Comparison of ENCODE assay signal across 8 cellular contexts in genomic region chr12:6141048-6141447, GRCh38. TPM values are rescaled to one million over a fixed set of nuclear protein-coding genes. Genes with fewer than 3 reads are reported as not detected.
A peak's percentile ranks its signal among the peaks of the same experiment; 100 is the strongest.
DNase-seq lines count a peak whose midpoint lies in the region; ATAC-seq, FAIRE-seq and TF ChIP-seq lines count a peak whose summit lies in the region.

No MANE protein-coding gene starts in this region.

- CTCF ChIA-PET in activated CD4-positive, alpha-beta memory T cell treated with anti-CD3 and anti-CD28 coated beads for 36 hours (lab: Charles Lee): interaction anchor here (1.1 to 1.4 kb wide), 3 partner anchors 22 to 138 kb away, joined by 3 to 5 read pairs (median 3); no protein-coding TSS in a partner anchor

- no peak overlapping the region for H3K4me3 Mint-ChIP-seq in activated CD4-positive, alpha-beta memory T cell treated with anti-CD3 and anti-CD28 coated beads for 36 hours

- H3K27ac Mint-ChIP-seq in activated CD4-positive, alpha-beta memory T cell treated with anti-CD3 and anti-CD28 coated beads for 36 hours: peak overlapping the region; percentile 81

- no peaks in the 10 kb centered on the region for H3K36me3 Mint-ChIP-seq in activated CD4-positive, alpha-beta memory T cell treated with anti-CD3 and anti-CD28 coated beads for 36 hours

- POLR2A ChIA-PET in activated CD4-positive, alpha-beta memory T cell treated with anti-CD3 and anti-CD28 coated beads for 36 hours (lab: Charles Lee): interaction anchor here (0.6 kb wide), 1 partner anchor 27 kb away, joined by 3 read pairs; no protein-coding TSS in a partner anchor

- peak; percentile 64 to 72 for ATAC-seq in left cardiac atrium

- in situ Hi-C loops in GM13976 (cut with MboI; ENCODE audit: low sequenced_read_pairs, unreplicated experiment): no loop called here

- no peaks in the 10 kb centered on the region for H3K9me3 Mint-ChIP-seq in activated CD4-positive, alpha-beta memory T cell treated with anti-CD3 and anti-CD28 coated beads for 36 hours

- intact Hi-C loops in activated CD4-positive, alpha-beta memory T cell treated with anti-CD3 and anti-CD28 coated beads for 36 hours (cut with micrococcal nuclease): loop anchor here (2.0 to 10.0 kb wide), 2 partner anchors 28 to 66 kb away; no protein-coding TSS in a partner anchor
- intact Hi-C loops in left cardiac atrium (cut with DNase I): no loop called here

- no peak for TF ChIP-seq CTCF in GM13976 (IDR thresholded peaks at IDR 0.05; ENCODE audit: borderline replicate concordance, control extremely low read depth, extremely low read depth, insufficient read depth, missing control alignments)

- DNase-seq in GM13976 (ENCODE audit: low spot score): peak; percentile 55
- peak; percentile 57 for DNase-seq in activated CD4-positive, alpha-beta memory T cell treated with anti-CD3 and anti-CD28 coated beads for 36 hours
- peak; percentile 52 for DNase-seq in left cardiac atrium
- peak; percentile 36 to 39 for DNase-seq in stimulated activated CD4-positive, alpha-beta T cell treated with anti-CD3 and anti-CD28 coated beads, Interleukin-15, amount 100 ng/mL, for 48 hours (ENCODE audit: low read depth in 2 of 2)
- DNase-seq in dedifferentiated amniotic fluid mesenchymal stem cell (ENCODE audit: extremely low spot score): no peak
- DNase-seq in GM19239 (ENCODE audit: insufficient read length, low spot score): no peak
- no peak for DNase-seq in NCI-H446 (lab: John Stamatoyannopoulos, UW)
- no peak for DNase-seq in LoVo (ENCODE audit: low spot score)

- FAIRE-seq in GM19239 (lab: Jason Lieb, UNC): no peak

- peaks cover 36% of the 10 kb centered on the region for H3K4me1 Mint-ChIP-seq in activated CD4-positive, alpha-beta memory T cell treated with anti-CD3 and anti-CD28 coated beads for 36 hours (ENCODE audit: low read depth)

- no peaks in the 10 kb centered on the region for H3K27me3 Mint-ChIP-seq in activated CD4-positive, alpha-beta memory T cell treated with anti-CD3 and anti-CD28 coated beads for 36 hours

RNA-seq across cellular contexts. Expression of gene VWF, which starts 16.6 kb away (rescaled TPM):
- not detected for total RNA-seq in activated CD4-positive, alpha-beta memory T cell treated with anti-CD3 and anti-CD28 coated beads for 36 hours
- total RNA-seq in left cardiac atrium: 100 to 1,000 TPM; 241 to 483 TPM

RNA-seq across cellular contexts. Expression of gene CD9, which starts 59.2 kb away (rescaled TPM):
- 1 to 10 TPM; 1.5 to 2.3 TPM for total RNA-seq in activated CD4-positive, alpha-beta memory T cell treated with anti-CD3 and anti-CD28 coated beads for 36 hours
- total RNA-seq in left cardiac atrium: 100 to 1,000 TPM in 1 of 2 donors, 10 to 100 TPM in 1; 55.1 to 167 TPM

Comparison
In these comparisons a context has a peak if more than half of its experiments do, and no peak if none do; other contexts are left out.
1. DNase-seq: peak in GM13976 (single experiment), activated CD4-positive, alpha-beta memory T cell treated with anti-CD3 and anti-CD28 coated beads for 36 hours (single experiment), left cardiac atrium (single experiment) and stimulated activated CD4-positive, alpha-beta T cell treated with anti-CD3 and anti-CD28 coated beads, Interleukin-15, amount 100 ng/mL, for 48 hours (2 of 2); none in dedifferentiated amniotic fluid mesenchymal stem cell (single experiment), GM19239 (single experiment), NCI-H446 (0 of 2) and LoVo (single experiment).
2. RNA of gene VWF, which starts 16.6 kb away (total RNA-seq): 241 to 483 TPM in left cardiac atrium; not detected in activated CD4-positive, alpha-beta memory T cell treated with anti-CD3 and anti-CD28 coated beads for 36 hours; every median in the first group is over 100 times any median in the second.
3. RNA of gene CD9, which starts 59.2 kb away (total RNA-seq): 55.1 to 167 TPM in left cardiac atrium; 1.5 to 2.3 TPM in activated CD4-positive, alpha-beta memory T cell treated with anti-CD3 and anti-CD28 coated beads for 36 hours; every median in the first group is over 10 times any median in the second.